Comparison of ENCODE assay signal across 8 cellular contexts in genomic region chr2:112275314-112275886, GRCh38. TPM values are rescaled to one million over a fixed set of nuclear protein-coding genes. Genes with fewer than 3 reads are reported as not detected.
DNase-seq lines count a peak whose midpoint lies in the region; ATAC-seq and TF ChIP-seq lines count a peak whose summit lies in the region.

Gene ZC3H6, plus strand, starts transcription at chr2:112275597. Its CDS starts 398 bp downstream, at chr2:112275995.

- H3K36me3 Mint-ChIP-seq in progenitor cell of endocrine pancreas (ENCODE audit: insufficient read depth), result no peaks in the 10 kb centered on the region

- peak; percentile 93 for DNase-seq in NCI-H1436 (lab: John Stamatoyannopoulos, UW)
- DNase-seq in T follicular helper cell (ENCODE audit: low read depth), result peak; percentile 99
- peak; percentile 98 for DNase-seq in amniotic epithelial cell (ENCODE audit: low read depth)
- DNase-seq in left cardiac atrium, result peak; percentile 99
- DNase-seq in progenitor cell of endocrine pancreas (ENCODE audit: low spot score, unreplicated experiment), result peak; percentile 100
- peak; percentile 100 for DNase-seq in ureter (ENCODE audit: low spot score)

- H3K27ac Mint-ChIP-seq in progenitor cell of endocrine pancreas, result peak within 1 kb of the TSS; percentile 100

- peak within 1 kb of the TSS; percentile 93 for H3K4me3 Mint-ChIP-seq in progenitor cell of endocrine pancreas (ENCODE audit: low read depth)

- peaks cover 3% of the 10 kb centered on the region for H3K4me1 Mint-ChIP-seq in progenitor cell of endocrine pancreas (ENCODE audit: low read depth)

- H3K9me3 Mint-ChIP-seq in progenitor cell of endocrine pancreas (ENCODE audit: low read depth), result no peaks in the 10 kb centered on the region

- no peaks in the 10 kb centered on the region for H3K27me3 Mint-ChIP-seq in progenitor cell of endocrine pancreas

- H3K4me3 ChIP-seq in GM12875 (ENCODE audit: low read depth, low read length), result peak within 1 kb of the TSS; percentile 73

- ATAC-seq in HG02798 (IDR thresholded peaks at IDR 0.05; ENCODE audit: poor library complexity, unreplicated experiment), result peak; percentile 97
- ATAC-seq in left cardiac atrium, result peak; percentile 98 to 99

- intact Hi-C loops in left cardiac atrium (cut with DNase I), result loop anchor here in 1 of 2 donors (1.0 kb wide), 1 partner anchor 21 kb away; no protein-coding TSS in a partner anchor

- TF ChIP-seq CTCF in GM12875 (IDR thresholded peaks at IDR 0.05; ENCODE audit: borderline replicate concordance, insufficient read depth, low read depth, low read length), result 0 out of 2 replicates have a peak, but pooled peaks have one; percentile 20
- TF ChIP-seq CTCF in progenitor cell of endocrine pancreas (IDR thresholded peaks at IDR 0.05; ENCODE audit: unreplicated experiment), result no peak

RNA-seq across cellular contexts. Expression of gene ZC3H6, which starts in this region (rescaled TPM):
- total RNA-seq in left cardiac atrium, result 10 to 100 TPM; 18.7 to 20.0 TPM
- 7.3 and 7.8 TPM in 2 replicates for total RNA-seq in progenitor cell of endocrine pancreas
- total RNA-seq in ureter, result 18.9 TPM

Comparison
In these comparisons a context has a peak if more than half of its experiments do, and no peak if none do; other contexts are left out.
1. Peak in every context shown above with its lines: DNase-seq, ATAC-seq and H3K4me3 ChIP-seq.